Comparison of ENCODE assay signal across 18 cellular contexts in genomic region chr6:6913346-6913745, GRCh38.
"Had no signal": no experiment of that assay in that cellular context is flagged by ENCODE, and none has a peak within 500 bp of the region (broad histone marks: within the 10 kb centered on the region; RNA-seq: fewer than 3 reads in every experiment).

No MANE protein-coding gene starts in this region.

- H3K4me3 ChIP-seq: esophagus squamous epithelium, pancreas, prostate gland, right lobe of liver, testis, transverse colon had no signal

- H3K9me3 Mint-ChIP-seq: mesothelial cell of epicardium; natural killer cell; stimulated activated memory B cell treated with anti-CD40 and anti-IgM and Interleukin-4, amounts not matched to agents 10 μg/mL and 1 μg/mL and 100 μg/mL, for 72 hours; stimulated activated naive CD8-positive, alpha-beta T cell treated with anti-CD3 and anti-CD28 coated beads, Interleukin-15, Interleukin-2, amounts not matched to agents 100 ng/mL and 50 ng/mL, for 24 hours had no signal

- H3K36me3 ChIP-seq: esophagus squamous epithelium, pancreas, prostate gland, right lobe of liver, transverse colon had no signal

- H3K36me3 Mint-ChIP-seq: mesothelial cell of epicardium; natural killer cell; stimulated activated memory B cell treated with anti-CD40 and anti-IgM and Interleukin-4, amounts not matched to agents 10 μg/mL and 1 μg/mL and 100 μg/mL, for 72 hours had no signal

- ATAC-seq: left colon; natural killer cell; pancreas; right lobe of liver; stimulated activated memory B cell treated with anti-CD40 and anti-IgM and Interleukin-4, amounts not matched to agents 10 μg/mL and 1 μg/mL and 100 μg/mL, for 72 hours had no signal

- H3K27ac Mint-ChIP-seq: mesothelial cell of epicardium; natural killer cell; stimulated activated memory B cell treated with anti-CD40 and anti-IgM and Interleukin-4, amounts not matched to agents 10 μg/mL and 1 μg/mL and 100 μg/mL, for 72 hours; stimulated activated naive CD8-positive, alpha-beta T cell treated with anti-CD3 and anti-CD28 coated beads, Interleukin-15, Interleukin-2, amounts not matched to agents 100 ng/mL and 50 ng/mL, for 24 hours had no signal

- H3K27ac ChIP-seq: esophagus squamous epithelium, pancreas, prostate gland, right lobe of liver, testis, transverse colon had no signal

- H3K27me3 ChIP-seq: esophagus squamous epithelium, pancreas, right lobe of liver, testis, transverse colon had no signal

- DNase-seq: cerebellar nuclear complex; dermis blood vessel endothelial cell; esophagus squamous epithelium; foreskin fibroblast; left colon; mammary epithelial cell; natural killer cell; occipital lobe; pancreas; retina; right lobe of liver; stimulated activated CD4-positive, alpha-beta T cell treated with anti-CD3 and anti-CD28 coated beads, Interleukin-4, amount 100 ng/mL, for 24 hours; testis; transverse colon had no signal

- H3K9me3 ChIP-seq: esophagus squamous epithelium, pancreas, prostate gland, right lobe of liver, testis, transverse colon had no signal

- H3K4me3 Mint-ChIP-seq: mesothelial cell of epicardium; natural killer cell; stimulated activated memory B cell treated with anti-CD40 and anti-IgM and Interleukin-4, amounts not matched to agents 10 μg/mL and 1 μg/mL and 100 μg/mL, for 72 hours; stimulated activated naive CD8-positive, alpha-beta T cell treated with anti-CD3 and anti-CD28 coated beads, Interleukin-15, Interleukin-2, amounts not matched to agents 100 ng/mL and 50 ng/mL, for 24 hours had no signal
